In the genomic region with DNA sequence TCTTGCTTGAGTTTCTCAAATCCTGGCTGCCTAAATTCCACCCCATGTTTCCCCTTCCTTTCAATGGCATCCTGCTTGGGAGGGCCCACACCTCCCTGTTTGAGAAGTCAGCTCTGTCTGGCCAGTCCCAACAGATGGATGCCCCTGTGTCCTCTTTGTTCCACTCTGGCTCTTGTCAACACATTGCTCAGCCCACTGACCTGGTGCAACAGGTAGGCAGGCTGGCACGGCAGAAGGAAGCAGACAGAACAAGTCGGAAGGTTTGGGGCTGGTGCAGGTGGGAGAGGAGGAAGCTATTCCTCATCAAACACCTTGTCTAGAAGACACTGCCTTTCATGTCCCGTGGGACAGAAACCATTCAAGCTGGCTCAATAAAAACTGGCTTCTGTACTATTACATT, we compare ENCODE assay signal across 22 cellular contexts. TPM values are rescaled to one million over a fixed set of nuclear protein-coding genes. Genes with fewer than 3 reads are reported as not detected.
"Had no signal": no experiment of that assay in that cellular context is flagged by ENCODE, and none has a peak within 500 bp of the region (broad histone marks: within the 10 kb centered on the region; RNA-seq: fewer than 3 reads in every experiment).

No MANE protein-coding gene starts in this region.

- H3K9me3 Mint-ChIP-seq: activated B cell treated with CpG ODN at 0.5 μM for 24 hours; activated T-cell treated with anti-CD3 and anti-CD28 coated beads, Interleukin-2, amount 50 U/mL, for 4 hours; neural crest cell had no signal

- H3K27me3 Mint-ChIP-seq: activated B cell treated with CpG ODN at 0.5 μM for 24 hours; activated naive CD8-positive, alpha-beta T cell treated with anti-CD3 and anti-CD28 coated beads for 36 hours; naive B cell had no signal

- H3K9me3 ChIP-seq: breast epithelium, lower lobe of right lung, mucosa of descending colon, tibial nerve had no signal

- ATAC-seq: activated T-cell treated with anti-CD3 and anti-CD28 coated beads, Interleukin-2, amount 50 U/mL, for 4 hours; foreskin keratinocyte; lower lobe of right lung; mucosa of descending colon; stimulated activated naive CD8-positive, alpha-beta T cell treated with anti-CD3 and anti-CD28 coated beads, Interleukin-15, Interleukin-2, amounts not matched to agents 100 U/mL and 50 U/mL, for 24 hours had no signal

- DNase-seq: activated B cell treated with CpG ODN at 0.5 μM for 24 hours; activated CD4-positive, alpha-beta T cell treated with anti-CD3 and anti-CD28 coated beads for 4 hours; activated CD4-positive, alpha-beta T cell treated with anti-CD3 and anti-CD28 coated beads, Interleukin-2, amount 50 U/mL, for 48 hours; activated CD8-positive, alpha-beta memory T cell treated with anti-CD3 and anti-CD28 coated beads, Interleukin-2, amount 50 U/mL, for 48 hours; activated naive CD4-positive, alpha-beta T cell treated with Interleukin-2 at 50 U/mL for 16 hours; activated naive CD8-positive, alpha-beta T cell treated with anti-CD3 and anti-CD28 coated beads for 36 hours; activated T-cell treated with anti-CD3 and anti-CD28 coated beads, Interleukin-2, amount 50 U/mL, for 4 hours; cerebellar nuclear complex; foreskin keratinocyte; kidney; lower lobe of right lung; mesendoderm; mucosa of descending colon; naive B cell; stimulated activated CD4-positive, alpha-beta T cell treated with anti-CD3 and anti-CD28 coated beads, Interleukin-4, amount 100 ng/mL, for 24 hours; stimulated activated naive CD8-positive, alpha-beta T cell treated with anti-CD3 and anti-CD28 coated beads, Interleukin-15, Interleukin-2, amounts not matched to agents 100 U/mL and 50 U/mL, for 24 hours; substantia nigra; T-helper 9 cell had no signal

- H3K4me1 ChIP-seq: breast epithelium, foreskin keratinocyte had no signal

- H3K27ac Mint-ChIP-seq: activated B cell treated with CpG ODN at 0.5 μM for 24 hours; activated naive CD8-positive, alpha-beta T cell treated with anti-CD3 and anti-CD28 coated beads for 36 hours had no signal

- H3K27me3 ChIP-seq: breast epithelium, tibial nerve had no signal

- H3K4me3 Mint-ChIP-seq: activated B cell treated with CpG ODN at 0.5 μM for 24 hours; activated naive CD8-positive, alpha-beta T cell treated with anti-CD3 and anti-CD28 coated beads for 36 hours; activated T-cell treated with anti-CD3 and anti-CD28 coated beads, Interleukin-2, amount 50 U/mL, for 4 hours; naive B cell; neural crest cell had no signal

- H3K36me3 ChIP-seq: breast epithelium, lower lobe of right lung, tibial nerve had no signal

- H3K4me3 ChIP-seq: breast epithelium, lower lobe of right lung, mucosa of descending colon, tibial nerve had no signal

- H3K27ac ChIP-seq: breast epithelium, foreskin keratinocyte, lower lobe of right lung had no signal

- H3K36me3 Mint-ChIP-seq: activated naive CD8-positive, alpha-beta T cell treated with anti-CD3 and anti-CD28 coated beads for 36 hours; naive B cell had no signal

RNA-seq across cellular contexts. Expression of gene KCNQ4, which starts 22.7 kb away (rescaled TPM):
- total RNA-seq: foreskin keratinocyte, osteoblast had no signal
